In genomic region chr1:92838519-92838918, GRCh38 we compare ENCODE assay signal across 1 cellular context.
TF ChIP-seq lines count a peak whose summit lies in the region.

No MANE protein-coding gene starts in this region.

TF ChIP-seq in SK-N-SH, 30 proteins besides CTCF, POLR2A, EP300 and RAD21:
- no peak for TF ChIP-seq GABPA (IDR thresholded peaks at IDR 0.05; ENCODE audit: low read depth)
- no peak for TF ChIP-seq RXRA (IDR thresholded peaks at IDR 0.05; ENCODE audit: borderline replicate concordance, low read depth)
TF ChIP-seq in SK-N-SH: peak in this region for 0.
